10 cellular contexts compared by ENCODE assay signal in genomic region chr15:83871808-83872559, GRCh38.
DNase-seq lines count a peak whose midpoint lies in the region; ATAC-seq and TF ChIP-seq lines count a peak whose summit lies in the region.
"Had no signal": no experiment of that assay in that cellular context is flagged by ENCODE, and none has a peak within 500 bp of the region (broad histone marks: within the 10 kb centered on the region; RNA-seq: fewer than 3 reads in every experiment).

No MANE protein-coding gene starts in this region.

- H3K4me1 Mint-ChIP-seq in CD8-positive, alpha-beta memory T cell, result no peaks in the 10 kb centered on the region
- H3K4me1 Mint-ChIP-seq in CD4-positive, alpha-beta T cell (ENCODE audit: low read depth), result no peaks in the 10 kb centered on the region

- DNase-seq in AG09309 (ENCODE audit: low read depth), result peak; percentile 14
- peak; percentile 85 for DNase-seq in LHCN-M2 (ENCODE audit: low read depth)
- DNase-seq in heart left ventricle, result no peak
- DNase-seq in stimulated activated CD4-positive, alpha-beta T cell treated with anti-CD3 and anti-CD28 coated beads, Interleukin-4, amount 100 ng/mL, for 24 hours, result no peak
- no peak for DNase-seq in CD8-positive, alpha-beta memory T cell
- no peak for DNase-seq in CD4-positive, alpha-beta T cell

- intact Hi-C loops in heart left ventricle (cut with DNase I), result no loop called here
- intact Hi-C loops in CD4-positive, alpha-beta T cell (cut with DNase I, micrococcal nuclease), result no loop called here

- 65 to 71% (median 67%) methylated on average over 7 of the region's 7 CpGs for WGBS in heart left ventricle, 4 donors

- no peak overlapping the region for H3K4me3 Mint-ChIP-seq in CD8-positive, alpha-beta memory T cell
- H3K4me3 Mint-ChIP-seq in CD4-positive, alpha-beta T cell, result no peak overlapping the region

- H3K9me3 ChIP-seq in heart left ventricle, result no peaks in the 10 kb centered on the region
- H3K9me3 ChIP-seq in CD8-positive, alpha-beta memory T cell (ENCODE audit: low read length), result no peaks in the 10 kb centered on the region
- no peaks in the 10 kb centered on the region for H3K9me3 ChIP-seq in CD4-positive, alpha-beta T cell (ENCODE audit: control insufficient read depth, low read length)
- H3K9me3 ChIP-seq: esophagus muscularis mucosa had no signal

- peaks cover 0 to 32% (median 7%) of the 10 kb centered on the region in 12 donors for H3K4me1 ChIP-seq in heart left ventricle
- no peaks in the 10 kb centered on the region for H3K4me1 ChIP-seq in CD8-positive, alpha-beta memory T cell (ENCODE audit: insufficient read depth, low read length)
- H3K4me1 ChIP-seq: parathyroid adenoma had no signal

- H3K9me3 Mint-ChIP-seq in CD8-positive, alpha-beta memory T cell, result no peaks in the 10 kb centered on the region
- H3K9me3 Mint-ChIP-seq in CD4-positive, alpha-beta T cell, result no peaks in the 10 kb centered on the region

- H3K27me3 Mint-ChIP-seq in CD8-positive, alpha-beta memory T cell, result peaks cover 0 to 2% of the 10 kb centered on the region in 2 donors
- H3K27me3 Mint-ChIP-seq in CD4-positive, alpha-beta T cell, result peaks cover 4% of the 10 kb centered on the region

- ATAC-seq in GM21390 (IDR thresholded peaks at IDR 0.05; ENCODE audit: unreplicated experiment), result peak; percentile 82
- peak; percentile 41 to 78 (median 70) for ATAC-seq in heart left ventricle
- ATAC-seq in HG02981 (IDR thresholded peaks at IDR 0.05; ENCODE audit: unreplicated experiment), result no peak
- ATAC-seq in CD4-positive, alpha-beta T cell (ENCODE audit: poor library complexity), result no peak

- POLR2A ChIA-PET in CD8-positive, alpha-beta memory T cell (lab: Charles Lee), result no interaction called here
- POLR2A ChIA-PET in CD4-positive, alpha-beta T cell (lab: Charles Lee), result no interaction called here

- TF ChIP-seq CTCF in AG09309 (IDR thresholded peaks at IDR 0.05; ENCODE audit: control insufficient read depth, insufficient read depth, low read depth, low read length, missing control alignments) (no peak), heart left ventricle (IDR thresholded peaks at IDR 0.05) (no peak)
- no peak for TF ChIP-seq CTCF in CD4-positive, alpha-beta T cell (IDR thresholded peaks at IDR 0.05)

- CTCF ChIA-PET in CD8-positive, alpha-beta memory T cell (lab: Charles Lee), result no interaction called here
- CTCF ChIA-PET in CD4-positive, alpha-beta T cell (lab: Charles Lee), result no interaction called here

- no peaks in the 10 kb centered on the region for H3K27me3 ChIP-seq in heart left ventricle
- H3K27me3 ChIP-seq in CD8-positive, alpha-beta memory T cell (ENCODE audit: insufficient read depth, low read length, poor library complexity, severe bottlenecking), result no peaks in the 10 kb centered on the region
- H3K27me3 ChIP-seq in CD4-positive, alpha-beta T cell (ENCODE audit: control insufficient read depth, insufficient read depth, low read length), result no peaks in the 10 kb centered on the region
- H3K27me3 ChIP-seq: esophagus muscularis mucosa had no signal

- no peak overlapping the region for H3K27ac Mint-ChIP-seq in CD8-positive, alpha-beta memory T cell
- H3K27ac Mint-ChIP-seq in CD4-positive, alpha-beta T cell, result no peak overlapping the region

- H3K27ac ChIP-seq in heart left ventricle, result peak overlapping the region in 1 of 12 donors; percentile 43
- no peak overlapping the region for H3K27ac ChIP-seq in CD8-positive, alpha-beta memory T cell (ENCODE audit: low read depth, low read length)
- H3K27ac ChIP-seq in CD4-positive, alpha-beta T cell (ENCODE audit: low read depth, low read length), result no peak overlapping the region
- H3K27ac ChIP-seq: parathyroid adenoma had no signal

- no peak overlapping the region for H3K4me3 ChIP-seq in AG09309 (ENCODE audit: control insufficient read depth, low read depth, low read length)
- H3K4me3 ChIP-seq in heart left ventricle, result no peak overlapping the region
- H3K4me3 ChIP-seq in CD8-positive, alpha-beta memory T cell (ENCODE audit: low read length), result no peak overlapping the region
- H3K4me3 ChIP-seq: esophagus muscularis mucosa had no signal

- peaks cover 0 to 3% (median 0%) of the 10 kb centered on the region in 9 donors for H3K36me3 ChIP-seq in heart left ventricle
- no peaks in the 10 kb centered on the region for H3K36me3 ChIP-seq in CD8-positive, alpha-beta memory T cell (ENCODE audit: insufficient read depth, low read length)
- H3K36me3 ChIP-seq: esophagus muscularis mucosa had no signal

- no peak for TF ChIP-seq POLR2A in heart left ventricle (IDR thresholded peaks at IDR 0.05)

- H3K36me3 Mint-ChIP-seq in CD8-positive, alpha-beta memory T cell, result no peaks in the 10 kb centered on the region
- no peaks in the 10 kb centered on the region for H3K36me3 Mint-ChIP-seq in CD4-positive, alpha-beta T cell (ENCODE audit: low read depth)

Comparison
In these comparisons a context has a peak if more than half of its experiments do, and no peak if none do; other contexts are left out.
1. DNase-seq: peak in AG09309 (single experiment) and LHCN-M2 (single experiment); none in heart left ventricle (0 of 5), stimulated activated CD4-positive, alpha-beta T cell treated with anti-CD3 and anti-CD28 coated beads, Interleukin-4, amount 100 ng/mL, for 24 hours (single experiment), CD8-positive, alpha-beta memory T cell (0 of 5) and CD4-positive, alpha-beta T cell (0 of 10).
2. ATAC-seq: peak in GM21390 (single experiment) and heart left ventricle (4 of 4); none in HG02981 (single experiment) and CD4-positive, alpha-beta T cell (single experiment).